Comparison of ENCODE assay signal across 16 cellular contexts in the genomic region with DNA sequence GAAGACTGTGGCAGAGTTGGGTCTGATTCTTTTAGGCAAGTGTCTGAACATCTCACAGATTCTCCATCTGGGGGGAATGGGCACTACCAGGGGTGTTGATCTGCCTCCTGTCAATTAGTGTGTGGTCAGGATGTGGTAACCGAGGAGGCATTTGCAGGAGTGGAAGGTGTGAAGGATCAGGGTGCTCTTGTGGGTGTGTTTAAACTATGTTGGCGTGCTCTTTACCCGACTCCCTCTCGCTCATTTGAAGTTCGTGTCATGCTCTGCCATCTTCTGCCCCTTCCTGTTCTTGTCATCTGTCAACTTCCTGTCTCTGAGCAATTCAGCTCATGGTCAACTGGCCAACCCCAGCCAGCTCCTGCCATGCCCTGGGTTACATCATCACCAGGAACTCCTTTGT.
DNase-seq lines count a peak whose midpoint lies in the region; ATAC-seq and TF ChIP-seq lines count a peak whose summit lies in the region.
"Had no signal": no experiment of that assay in that cellular context is flagged by ENCODE, and none has a peak within 500 bp of the region (broad histone marks: within the 10 kb centered on the region; RNA-seq: fewer than 3 reads in every experiment).

No MANE protein-coding gene starts in this region.

- H3K9me3 Mint-ChIP-seq in activated CD4-positive, alpha-beta T cell treated with anti-CD3 and anti-CD28 coated beads, Interleukin-2, amount 10 ng/mL, durations not matched to agents 7 days and 5 days, result peaks cover 14% of the 10 kb centered on the region
- peaks cover 5% of the 10 kb centered on the region for H3K9me3 Mint-ChIP-seq in activated naive CD8-positive, alpha-beta T cell treated with anti-CD3 and anti-CD28 coated beads, Interleukin-2, amount 10 ng/mL, durations not matched to agents 7 days and 5 days

- H3K79me2 ChIP-seq in Loucy (ENCODE audit: insufficient read depth, low read length), result no peaks in the 10 kb centered on the region
- H3K79me2 ChIP-seq: parathyroid adenoma had no signal

- no peaks in the 10 kb centered on the region for H4K20me1 ChIP-seq in Loucy (ENCODE audit: insufficient read depth, low read length, poor library complexity, severe bottlenecking)

- peaks cover 3% of the 10 kb centered on the region for H3K4me1 Mint-ChIP-seq in activated CD4-positive, alpha-beta T cell treated with anti-CD3 and anti-CD28 coated beads, Interleukin-2, amount 10 ng/mL, durations not matched to agents 7 days and 5 days
- peaks cover 6% of the 10 kb centered on the region for H3K4me1 Mint-ChIP-seq in activated naive CD8-positive, alpha-beta T cell treated with anti-CD3 and anti-CD28 coated beads, Interleukin-2, amount 10 ng/mL, durations not matched to agents 7 days and 5 days

- H3K36me3 Mint-ChIP-seq in activated CD4-positive, alpha-beta T cell treated with anti-CD3 and anti-CD28 coated beads, Interleukin-2, amount 10 ng/mL, durations not matched to agents 7 days and 5 days (ENCODE audit: low read depth), result peaks cover 2% of the 10 kb centered on the region
- no peaks in the 10 kb centered on the region for H3K36me3 Mint-ChIP-seq in activated naive CD8-positive, alpha-beta T cell treated with anti-CD3 and anti-CD28 coated beads, Interleukin-2, amount 10 ng/mL, durations not matched to agents 7 days and 5 days

- H3K27ac Mint-ChIP-seq in activated CD4-positive, alpha-beta T cell treated with anti-CD3 and anti-CD28 coated beads, Interleukin-2, amount 10 ng/mL, durations not matched to agents 7 days and 5 days, result no peak overlapping the region
- H3K27ac Mint-ChIP-seq in activated naive CD8-positive, alpha-beta T cell treated with anti-CD3 and anti-CD28 coated beads, Interleukin-2, amount 10 ng/mL, durations not matched to agents 7 days and 5 days, result no peak overlapping the region
- H3K27ac Mint-ChIP-seq: activated T-helper 2 cell treated with anti-CD3 and anti-CD28 coated beads, Interferon-gamma antibody, Interleukin-2, Interleukin-4, amounts not matched to agents 10 μg/mL and 5 μg/mL and 100 μg/mL, durations not matched to agents 14 hours and 24 hours and 36 hours had no signal

- H3K27me3 ChIP-seq in Loucy (ENCODE audit: insufficient read depth, low read length, poor library complexity, severe bottlenecking), result no peaks in the 10 kb centered on the region
- H3K27me3 ChIP-seq: body of pancreas, tibial artery had no signal

- no peaks in the 10 kb centered on the region for H3K9me2 ChIP-seq in Loucy (replicated peaks; ENCODE audit: low read depth, low read length)

- H3K9ac ChIP-seq in Loucy (ENCODE audit: low read depth, low read length, poor library complexity, severe bottlenecking), result no peak overlapping the region
- H3K9ac ChIP-seq: parathyroid adenoma had no signal

- no peaks in the 10 kb centered on the region for H3K36me3 ChIP-seq in Loucy (ENCODE audit: insufficient read depth, low read length)
- H3K36me3 ChIP-seq: tibial artery, WERI-Rb-1 had no signal

- no peaks in the 10 kb centered on the region for H3K27me3 Mint-ChIP-seq in activated CD4-positive, alpha-beta T cell treated with anti-CD3 and anti-CD28 coated beads, Interleukin-2, amount 10 ng/mL, durations not matched to agents 7 days and 5 days
- peaks cover 2% of the 10 kb centered on the region for H3K27me3 Mint-ChIP-seq in activated naive CD8-positive, alpha-beta T cell treated with anti-CD3 and anti-CD28 coated beads, Interleukin-2, amount 10 ng/mL, durations not matched to agents 7 days and 5 days

- no peak for TF ChIP-seq CTCF in Loucy (conservative IDR thresholded peaks at IDR 0.05; ENCODE audit: low read length)

- H3K4me2 ChIP-seq in Loucy (ENCODE audit: low read depth, low read length, poor library complexity, severe bottlenecking), result peak overlapping the region; percentile 51

- H3K4me1 ChIP-seq in Loucy (ENCODE audit: insufficient read depth, low read length, poor library complexity, severe bottlenecking), result peaks cover 16% of the 10 kb centered on the region
- H3K4me1 ChIP-seq: parathyroid adenoma had no signal

- CTCF ChIA-PET in activated CD4-positive, alpha-beta T cell treated with anti-CD3 and anti-CD28 coated beads, Interleukin-2, amount 10 ng/mL, durations not matched to agents 7 days and 5 days (lab: Charles Lee), result no interaction called here

- peak overlapping the region; percentile 43 for H3K4me3 ChIP-seq in Loucy (ENCODE audit: low read length, poor library complexity, severe bottlenecking)
- H3K4me3 ChIP-seq: body of pancreas, tibial artery had no signal

- DNase-seq in activated CD4-positive, alpha-beta T cell treated with anti-CD3 and anti-CD28 coated beads, Interleukin-2, amount 10 ng/mL, durations not matched to agents 7 days and 5 days, result peak; percentile 50
- no peak for DNase-seq in activated CD4-positive, alpha-beta T cell treated with anti-CD3 and anti-CD28 coated beads, Interleukin-2, amount 50 U/mL, for 4 hours
- DNase-seq in activated naive CD8-positive, alpha-beta T cell treated with anti-CD3 and anti-CD28 coated beads, Interleukin-2, amount 10 ng/mL, durations not matched to agents 7 days and 5 days, result no peak
- DNase-seq in stimulated activated CD8-positive, alpha-beta memory T cell treated with anti-CD3 and anti-CD28 coated beads, Interleukin-12 subunit alpha, Interleukin-12 subunit beta, amount 100 ng/mL, for 4 hours (ENCODE audit: low read depth), result peak; percentile 13
- DNase-seq in COLO668 (lab: John Stamatoyannopoulos, UW; ENCODE audit: unreplicated experiment), result no peak
- DNase-seq in T1000 (lab: John Stamatoyannopoulos, UW), result no peak
- no peak for DNase-seq in NOMO-1 (lab: John Stamatoyannopoulos, UW; ENCODE audit: unreplicated experiment in 2 of 2)
- DNase-seq: body of pancreas, GF-D8, kidney glomerular epithelial cell, small intestine, tibial artery, WERI-Rb-1 had no signal

- peak overlapping the region; percentile 57 for H2AFZ ChIP-seq in Loucy (ENCODE audit: low read length)
- H2AFZ ChIP-seq: parathyroid adenoma had no signal

- ATAC-seq in activated naive CD8-positive, alpha-beta T cell treated with anti-CD3 and anti-CD28 coated beads, Interleukin-2, amount 10 ng/mL, durations not matched to agents 7 days and 5 days (ENCODE audit: low read depth), result peak; percentile 88
- ATAC-seq: body of pancreas had no signal

- POLR2A ChIA-PET in activated CD4-positive, alpha-beta T cell treated with anti-CD3 and anti-CD28 coated beads, Interleukin-2, amount 10 ng/mL, durations not matched to agents 7 days and 5 days (lab: Charles Lee), result no interaction called here
- POLR2A ChIA-PET in activated naive CD8-positive, alpha-beta T cell treated with anti-CD3 and anti-CD28 coated beads, Interleukin-2, amount 10 ng/mL, durations not matched to agents 7 days and 5 days (lab: Charles Lee), result no interaction called here

- H3F3A ChIP-seq in Loucy (ENCODE audit: low read depth), result no peaks in the 10 kb centered on the region

- H3K9me3 ChIP-seq in Loucy (ENCODE audit: insufficient read depth, low read depth, low read length), result no peaks in the 10 kb centered on the region

- no peak overlapping the region for H3K4me3 Mint-ChIP-seq in activated CD4-positive, alpha-beta T cell treated with anti-CD3 and anti-CD28 coated beads, Interleukin-2, amount 10 ng/mL, durations not matched to agents 7 days and 5 days
- H3K4me3 Mint-ChIP-seq in activated naive CD8-positive, alpha-beta T cell treated with anti-CD3 and anti-CD28 coated beads, Interleukin-2, amount 10 ng/mL, durations not matched to agents 7 days and 5 days, result no peak overlapping the region

Comparison
In these comparisons a context has a peak if more than half of its experiments do, and no peak if none do; other contexts are left out.
1. DNase-seq: peak in activated CD4-positive, alpha-beta T cell treated with anti-CD3 and anti-CD28 coated beads, Interleukin-2, amount 10 ng/mL, durations not matched to agents 7 days and 5 days (single experiment) and stimulated activated CD8-positive, alpha-beta memory T cell treated with anti-CD3 and anti-CD28 coated beads, Interleukin-12 subunit alpha, Interleukin-12 subunit beta, amount 100 ng/mL, for 4 hours (single experiment); none in activated CD4-positive, alpha-beta T cell treated with anti-CD3 and anti-CD28 coated beads, Interleukin-2, amount 50 U/mL, for 4 hours (0 of 2), activated naive CD8-positive, alpha-beta T cell treated with anti-CD3 and anti-CD28 coated beads, Interleukin-2, amount 10 ng/mL, durations not matched to agents 7 days and 5 days (single experiment), COLO668 (single experiment), T1000 (single experiment) and NOMO-1 (0 of 2).